Comparison of ENCODE assay signal across 22 cellular contexts in the genomic region with DNA sequence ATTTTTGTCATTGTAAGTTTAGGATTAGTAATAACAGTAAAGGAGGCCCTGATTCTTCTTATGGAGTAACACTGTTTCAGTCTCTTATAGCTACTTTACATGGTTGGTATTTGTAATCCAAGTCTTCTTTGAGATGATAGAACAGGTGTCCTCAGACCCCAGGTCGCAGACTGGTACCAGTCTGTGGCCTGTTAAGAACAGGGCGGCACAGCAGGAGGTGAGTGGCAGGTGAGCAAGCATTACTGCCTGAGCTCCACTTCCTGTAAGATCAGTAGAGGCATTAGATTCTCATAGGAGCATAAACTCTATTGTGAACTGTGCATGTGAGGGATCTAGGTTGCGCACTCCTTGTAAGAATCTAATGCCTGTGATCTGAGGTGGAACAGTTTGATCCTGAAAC.
"Had no signal": no experiment of that assay in that cellular context is flagged by ENCODE, and none has a peak within 500 bp of the region (broad histone marks: within the 10 kb centered on the region; RNA-seq: fewer than 3 reads in every experiment).

No MANE protein-coding gene starts in this region.

- H3K27me3 ChIP-seq: ascending aorta, breast epithelium, right atrium auricular region, tibial nerve, vagina had no signal

- H3K4me1 ChIP-seq: ascending aorta, breast epithelium, right atrium auricular region, tibial nerve, vagina had no signal

- ATAC-seq: activated T-helper 17 cell treated with anti-CD3 and anti-CD28 coated beads, Interleukin-2, amount 50 U/mL, for 72 hours; effector memory CD8-positive, alpha-beta T cell; natural killer cell had no signal

- H3K9me3 ChIP-seq: ascending aorta, breast epithelium, right atrium auricular region, tibial nerve, vagina had no signal

- H3K36me3 ChIP-seq: ascending aorta, breast epithelium, right atrium auricular region, tibial nerve, vagina had no signal

- H3K4me3 ChIP-seq: ascending aorta, breast epithelium, right atrium auricular region, skin epidermis, tibial nerve, vagina had no signal

- H3K27ac ChIP-seq: ascending aorta, breast epithelium, epithelial cell of prostate, right atrium auricular region, skin epidermis, tibial nerve, vagina had no signal

- DNase-seq: activated CD4-positive, alpha-beta T cell treated with anti-CD3 and anti-CD28 coated beads, Interleukin-2, amount 50 U/mL, for 4 hours; activated CD4-positive, CD25-positive, alpha-beta regulatory T cell treated with anti-CD3 and anti-CD28 coated beads, Interleukin-2, amount 50 U/mL, for 72 hours; activated naive CD4-positive, alpha-beta T cell treated with Interleukin-2 at 50 U/mL for 16 hours; cerebellar nuclear complex; effector memory CD8-positive, alpha-beta T cell; foreskin melanocyte; immature natural killer cell; mesendoderm; natural killer cell; nucleus accumbens; stimulated activated CD4-positive, alpha-beta T cell treated with anti-CD3 and anti-CD28 coated beads, Interleukin-15, amount 100 ng/mL, for 24 hours; stimulated activated CD4-positive, alpha-beta T cell treated with anti-CD3 and anti-CD28 coated beads, Interleukin-4, amount 100 ng/mL, for 1 hour; stimulated activated naive B cell treated with anti-CD40 and anti-IgM and Interleukin-4, amounts not matched to agents 10 μg/mL and 1 μg/mL and 100 μg/mL, for 72 hours; substantia nigra had no signal
